11 cellular contexts compared by ENCODE assay signal in the genomic region with DNA sequence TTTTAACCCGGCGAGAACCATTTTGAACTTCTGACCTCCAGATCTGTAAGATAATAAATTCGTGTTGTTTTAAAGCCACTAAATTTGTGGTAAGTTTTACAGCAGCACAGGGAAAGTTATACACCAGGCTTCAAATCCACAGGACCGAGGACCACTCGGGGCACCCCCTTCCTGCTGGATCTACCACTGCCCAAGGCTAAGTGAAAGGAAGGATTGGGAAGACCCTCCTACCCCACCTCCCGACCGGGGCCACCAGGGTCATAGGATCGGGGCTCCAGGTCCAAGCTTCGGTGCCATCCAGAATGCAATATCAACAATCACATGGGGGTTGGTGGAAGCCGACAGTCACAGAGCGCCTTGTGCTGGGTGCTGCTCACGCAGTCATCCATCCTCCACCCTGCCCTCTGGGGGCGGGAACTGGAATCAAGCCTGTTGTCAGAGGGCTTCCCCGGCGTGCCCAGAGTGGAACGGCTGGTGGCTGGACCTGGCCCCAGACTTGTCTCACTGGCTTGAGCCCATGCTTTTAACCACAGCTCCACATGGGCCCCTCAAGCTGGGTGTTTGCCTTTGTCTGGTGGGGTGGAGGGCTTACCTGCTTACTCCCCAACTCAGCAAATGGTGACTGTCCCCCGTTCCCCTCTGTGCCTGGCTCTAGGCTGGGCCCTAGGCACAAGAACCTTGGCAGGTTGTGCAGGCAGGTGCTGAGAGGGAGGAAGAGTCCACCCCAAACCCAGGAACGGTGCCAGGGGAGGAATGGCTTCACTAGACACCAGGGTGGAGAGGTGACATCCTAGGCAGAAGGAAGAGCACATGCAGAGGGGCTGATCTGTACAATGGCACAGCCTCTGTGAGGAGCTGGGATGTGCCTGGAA.
DNase-seq lines count a peak whose midpoint lies in the region; ATAC-seq and TF ChIP-seq lines count a peak whose summit lies in the region.
"Had no signal": no experiment of that assay in that cellular context is flagged by ENCODE, and none has a peak within 500 bp of the region (broad histone marks: within the 10 kb centered on the region; RNA-seq: fewer than 3 reads in every experiment).

No MANE protein-coding gene starts in this region.

- peak; percentile 15 for DNase-seq in COLO668 (lab: John Stamatoyannopoulos, UW; ENCODE audit: unreplicated experiment)
- peak; percentile 3 for DNase-seq in HT-29 (ENCODE audit: low spot score)
- no peak for DNase-seq in astrocyte of the spinal cord (ENCODE audit: low read depth, low spot score)
- DNase-seq in mesenteric fat pad (ENCODE audit: low spot score), result peak; percentile 89
- no peak for DNase-seq in GOT3 (lab: John Stamatoyannopoulos, UW)
- DNase-seq in effector CD8-positive, alpha-beta T cell (lab: John Stamatoyannopoulos, UW), result no peak
- DNase-seq in effector CD4-positive, alpha-beta T cell, result no peak
- DNase-seq: activated naive CD4-positive, alpha-beta T cell treated with anti-CD3 and anti-CD28 coated beads, Interleukin-2, amount 50 U/mL, for 16 hours; NCI-H774 had no signal

- in situ Hi-C loops in astrocyte of the spinal cord (cut with HindIII; ENCODE audit: low sequenced_read_pairs), result no loop called here

- ATAC-seq in HG02798 (IDR thresholded peaks at IDR 0.05; ENCODE audit: poor library complexity, unreplicated experiment), result no peak

- H3K4me3 ChIP-seq in astrocyte of the spinal cord (ENCODE audit: low read depth, low read length), result no peak overlapping the region
- H3K4me3 ChIP-seq: ovary had no signal

- peak; percentile 19 for TF ChIP-seq CTCF in astrocyte of the spinal cord (IDR thresholded peaks at IDR 0.05; ENCODE audit: low read depth, low read length)

Comparison
In these comparisons a context has a peak if more than half of its experiments do, and no peak if none do; other contexts are left out.
1. DNase-seq: peak in COLO668 (single experiment), HT-29 (single experiment) and mesenteric fat pad (single experiment); none in astrocyte of the spinal cord (single experiment), GOT3 (single experiment), effector CD8-positive, alpha-beta T cell (single experiment) and effector CD4-positive, alpha-beta T cell (single experiment).